Comparison of ENCODE assay signal across 1 cellular context in genomic region chr6:4402477-4402976, GRCh38.
TF ChIP-seq lines count a peak whose summit lies in the region.

No MANE protein-coding gene starts in this region.

TF ChIP-seq in K562, 482 proteins besides CTCF, POLR2A, EP300 and RAD21 (continued from another document and continues in another):
- TF ChIP-seq ZBTB11 (CRISPR knock-in tag; IDR thresholded peaks at IDR 0.05) = no peak
- 0 out of 2 replicates have a peak, but pooled peaks have one; percentile 20 for TF ChIP-seq BHLHE40 (IDR thresholded peaks at IDR 0.05; ENCODE audit: low read length)
- TF ChIP-seq CHD1 (IDR thresholded peaks at IDR 0.05; ENCODE audit: low read length) = no peak
- TF ChIP-seq DDX20 (tag; IDR thresholded peaks at IDR 0.05; ENCODE audit: low read depth) = no peak
- no peak for TF ChIP-seq TCFL5 (CRISPR knock-in tag; conservative IDR thresholded peaks at IDR 0.05)
- no peak for TF ChIP-seq CAMTA2 (CRISPR knock-in tag; conservative IDR thresholded peaks at IDR 0.05)
- TF ChIP-seq CTCFL (IDR thresholded peaks at IDR 0.05; ENCODE audit: borderline replicate concordance, insufficient read depth, low read depth, low read length, poor library complexity, severe bottlenecking) = no peak
- no peak; the same call in 1 of the 2 replicates for TF ChIP-seq GABPA (tag; conservative IDR thresholded peaks at IDR 0.05; ENCODE audit: low read depth)
- TF ChIP-seq EWSR1 (IDR thresholded peaks at IDR 0.05; ENCODE audit: borderline replicate concordance, low read depth, partially characterized antibody) = no peak
- TF ChIP-seq C11orf30 (IDR thresholded peaks at IDR 0.05; ENCODE audit: low read depth) = peak; percentile 90
- TF ChIP-seq EGR1 (conservative IDR thresholded peaks at IDR 0.05) = no peak
- TF ChIP-seq TCF7L2 (IDR thresholded peaks at IDR 0.05; ENCODE audit: low read depth, low read length) = no peak
- TF ChIP-seq FOSL1 (tag; conservative IDR thresholded peaks at IDR 0.05) = peak; percentile 48
- TF ChIP-seq ZNF444 (CRISPR knock-in tag; IDR thresholded peaks at IDR 0.05) = no peak
- TF ChIP-seq LARP7 (IDR thresholded peaks at IDR 0.05) = no peak
- no peak for TF ChIP-seq ZBTB33 (CRISPR knock-in tag; IDR thresholded peaks at IDR 0.05)
- TF ChIP-seq ZNF639 (CRISPR knock-in tag; conservative IDR thresholded peaks at IDR 0.05 in 1 of 2, IDR thresholded peaks at IDR 0.05 in 1 of 2) = no peak
- no peak for TF ChIP-seq PKNOX1 (IDR thresholded peaks at IDR 0.05)
- no peak for TF ChIP-seq POLR2B (IDR thresholded peaks at IDR 0.05; ENCODE audit: low read depth, partially characterized antibody)
- no peak for TF ChIP-seq KHSRP (IDR thresholded peaks at IDR 0.05)
- no peak for TF ChIP-seq CREBBP (IDR thresholded peaks at IDR 0.05; ENCODE audit: low read depth, low read length)
- no peak for TF ChIP-seq ETV5 (CRISPR knock-in tag; IDR thresholded peaks at IDR 0.05; ENCODE audit: low read depth)
- TF ChIP-seq ARID1B (IDR thresholded peaks at IDR 0.05) = peak; percentile 30; the same call in 1 of the 2 replicates
- TF ChIP-seq CTBP1 (IDR thresholded peaks at IDR 0.05; ENCODE audit: borderline replicate concordance) = peak; percentile 13; the same call in 1 of the 2 replicates
- TF ChIP-seq TRIM24 (IDR thresholded peaks at IDR 0.05) = no peak
- TF ChIP-seq ZNF41 (CRISPR knock-in tag; conservative IDR thresholded peaks at IDR 0.05) = no peak
- no peak for TF ChIP-seq NCOA4 (IDR thresholded peaks at IDR 0.05; ENCODE audit: partially characterized antibody)
- peak; percentile 96 for TF ChIP-seq NFE2 (IDR thresholded peaks at IDR 0.05; ENCODE audit: low read depth)
- TF ChIP-seq MAFG (tag; conservative IDR thresholded peaks at IDR 0.05) = peak; percentile 98
- TF ChIP-seq ZNF133 (CRISPR knock-in tag; IDR thresholded peaks at IDR 0.05) = no peak
- TF ChIP-seq ZNF316 (IDR thresholded peaks at IDR 0.05) = peak; percentile 88
- TF ChIP-seq NR4A1 (CRISPR knock-in tag; IDR thresholded peaks at IDR 0.05) = no peak
- TF ChIP-seq NR4A1 (tag; IDR thresholded peaks at IDR 0.05) = no peak
- TF ChIP-seq MECOM (CRISPR knock-in tag; IDR thresholded peaks at IDR 0.05) = no peak
- no peak for TF ChIP-seq ZNF143 (CRISPR knock-in tag; IDR thresholded peaks at IDR 0.05)
- TF ChIP-seq POLR2G (IDR thresholded peaks at IDR 0.05; ENCODE audit: low read depth, low read length) = no peak
- TF ChIP-seq NFYB (IDR thresholded peaks at IDR 0.05; ENCODE audit: extremely low read depth, insufficient read length) = no peak
- peak; percentile 49 for TF ChIP-seq MGA (IDR thresholded peaks at IDR 0.05)
- TF ChIP-seq ZNF449 (CRISPR knock-in tag; IDR thresholded peaks at IDR 0.05) = no peak
- no peak for TF ChIP-seq TCF7 (IDR thresholded peaks at IDR 0.05; ENCODE audit: borderline replicate concordance)
- TF ChIP-seq NFE2L1 (tag; IDR thresholded peaks at IDR 0.05; ENCODE audit: borderline replicate concordance, low read depth) = peak; percentile 92
- TF ChIP-seq NR2C1 (IDR thresholded peaks at IDR 0.05) = no peak
- 0 out of 2 replicates have a peak, but pooled peaks have one; percentile 10 for TF ChIP-seq NR2C1 (tag; IDR thresholded peaks at IDR 0.05)
